Comparison of ENCODE assay signal across 17 cellular contexts in genomic region chr9:71243951-71244350, GRCh38.
"Had no signal": no experiment of that assay in that cellular context is flagged by ENCODE, and none has a peak within 500 bp of the region (broad histone marks: within the 10 kb centered on the region; RNA-seq: fewer than 3 reads in every experiment).

No MANE protein-coding gene starts in this region.

- H3K27me3 Mint-ChIP-seq: type B pancreatic cell had no signal

- H3K36me3 Mint-ChIP-seq: naive thymus-derived CD4-positive, alpha-beta T cell; type B pancreatic cell had no signal

- H3K9me3 ChIP-seq: ovary, right atrium auricular region, sigmoid colon had no signal

- H3K27me3 ChIP-seq: ovary, right atrium auricular region, sigmoid colon had no signal

- H3K4me3 ChIP-seq: ovary, right atrium auricular region, sigmoid colon, skin epidermis had no signal

- DNase-seq: dermis blood vessel endothelial cell; erythroblast; foreskin keratinocyte; kidney glomerular epithelial cell; naive thymus-derived CD4-positive, alpha-beta T cell; nephron progenitor cell; nucleus accumbens; ovary; sigmoid colon; stimulated activated naive CD4-positive, alpha-beta T cell had no signal

- H3K4me3 Mint-ChIP-seq: naive thymus-derived CD4-positive, alpha-beta T cell; nephron progenitor cell; type B pancreatic cell had no signal

- H3K36me3 ChIP-seq: ovary, right atrium auricular region, sigmoid colon had no signal

- H3K4me1 ChIP-seq: foreskin keratinocyte, right atrium auricular region, sigmoid colon had no signal

- H3K27ac Mint-ChIP-seq: nephron progenitor cell, type B pancreatic cell had no signal

- H3K9me3 Mint-ChIP-seq: nephron progenitor cell, type B pancreatic cell had no signal

- FAIRE-seq: colon, endothelial cell of umbilical vein, islet of Langerhans, urothelium cell line had no signal

- H3K27ac ChIP-seq: foreskin keratinocyte, ovary, right atrium auricular region, sigmoid colon, skin epidermis had no signal

- H3K4me1 Mint-ChIP-seq: naive thymus-derived CD4-positive, alpha-beta T cell; nephron progenitor cell had no signal

- ATAC-seq: foreskin keratinocyte; naive thymus-derived CD4-positive, alpha-beta T cell had no signal
